8 cellular contexts compared by ENCODE assay signal in genomic region chr6:137904822-137905617, GRCh38. TPM values are rescaled to one million over a fixed set of nuclear protein-coding genes. Genes with fewer than 3 reads are reported as not detected.
A peak's percentile ranks its signal among the peaks of the same experiment; 100 is the strongest.
DNase-seq lines count a peak whose midpoint lies in the region; ATAC-seq and TF ChIP-seq lines count a peak whose summit lies in the region.

No MANE protein-coding gene starts in this region.

- H3K27me3 ChIP-seq in ACC112 (ENCODE audit: insufficient read depth, low read length) (no peaks in the 10 kb centered on the region), trophoblast cell (ENCODE audit: insufficient read depth, low read length) (no peaks in the 10 kb centered on the region), HAP-1 (ENCODE audit: low read depth) (peaks cover 5% of the 10 kb centered on the region)

- no peak overlapping the region for H2BK5ac ChIP-seq in trophoblast cell (ENCODE audit: low read depth, low read length, poor library complexity)

- H3K23ac ChIP-seq in trophoblast cell (ENCODE audit: low read length): no peak overlapping the region

- H4K12ac ChIP-seq in trophoblast cell (ENCODE audit: low read depth, low read length): no peak overlapping the region

- H2AFZ ChIP-seq in ACC112 (ENCODE audit: low read length, unreplicated experiment): peak overlapping the region; percentile 18
- H2AFZ ChIP-seq in trophoblast cell (ENCODE audit: insufficient read depth, low read length, poor library complexity): no peak overlapping the region

- peak overlapping the region; percentile 60 for H2BK120ac ChIP-seq in trophoblast cell (ENCODE audit: insufficient read depth, low read length, poor library complexity)

- peak overlapping the region; percentile 36 for H3K4ac ChIP-seq in trophoblast cell (ENCODE audit: low read depth, low read length)

- peak overlapping the region; percentile 14 for H4K91ac ChIP-seq in trophoblast cell (ENCODE audit: low read depth, low read length)

- intact Hi-C loops in activated T-helper 2 cell treated with anti-CD3 and anti-CD28 coated beads, Interferon-gamma antibody, Interleukin-2, Interleukin-4, amounts not matched to agents 10 μg/mL and 5 μg/mL and 100 μg/mL, durations not matched to agents 14 hours and 24 hours and 36 hours (cut with micrococcal nuclease): loop anchor here (1.0 kb wide), 8 partner anchors 22 to 228 kb away; no protein-coding TSS in a partner anchor

- no peak overlapping the region for H3K4me3 ChIP-seq in ACC112 (ENCODE audit: low read depth, low read length)
- no peak overlapping the region for H3K4me3 ChIP-seq in trophoblast cell (ENCODE audit: low read depth, low read length)
- no peak overlapping the region for H3K4me3 ChIP-seq in HAP-1

- H2BK12ac ChIP-seq in trophoblast cell (ENCODE audit: low read length): no peak overlapping the region

- H3K27ac ChIP-seq in ACC112 (ENCODE audit: low read depth, low read length): no peak overlapping the region
- no peak overlapping the region for H3K27ac ChIP-seq in trophoblast cell (ENCODE audit: low read depth, low read length)

- peaks cover 5% of the 10 kb centered on the region for H3K79me1 ChIP-seq in trophoblast cell (ENCODE audit: low read length)

- TF ChIP-seq CTCF in mesothelial cell of epicardium (IDR thresholded peaks at IDR 0.05; ENCODE audit: unreplicated experiment): no peak
- no peak for TF ChIP-seq CTCF in osteocyte (IDR thresholded peaks at IDR 0.05)

- in situ Hi-C loops in HAP-1 (cut with MboI; ENCODE audit: low sequenced_read_pairs): no loop called here

- no peak overlapping the region for H3K9ac ChIP-seq in trophoblast cell (ENCODE audit: low read length)

- H3K79me2 ChIP-seq in ACC112 (ENCODE audit: control insufficient read depth, insufficient read depth, low read length, unreplicated experiment) (no peaks in the 10 kb centered on the region), trophoblast cell (ENCODE audit: control insufficient read depth, insufficient read depth, low read length, poor library complexity) (no peaks in the 10 kb centered on the region)

- H3K4me3 Mint-ChIP-seq in activated T-helper 2 cell treated with anti-CD3 and anti-CD28 coated beads, Interferon-gamma antibody, Interleukin-2, Interleukin-4, amounts not matched to agents 10 μg/mL and 5 μg/mL and 100 μg/mL, durations not matched to agents 14 hours and 24 hours and 36 hours (ENCODE audit: low read depth): peak overlapping the region; percentile 66
- no peak overlapping the region for H3K4me3 Mint-ChIP-seq in mesothelial cell of epicardium
- no peak overlapping the region for H3K4me3 Mint-ChIP-seq in osteocyte (ENCODE audit: unreplicated experiment)

- no CpG with 5 or more reads among the region's 11 CpGs for WGBS in trophoblast cell (ENCODE audit: extremely low coverage, insufficient coverage, insufficient read length)

- DNase-seq in activated T-helper 2 cell treated with anti-CD3 and anti-CD28 coated beads, Interferon-gamma antibody, Interleukin-2, Interleukin-4, amounts not matched to agents 10 μg/mL and 5 μg/mL and 100 μg/mL, durations not matched to agents 14 hours and 24 hours and 36 hours (ENCODE audit: low spot score): no peak
- peak in 1 of 2 donors; percentile 8 for DNase-seq in trophoblast cell
- DNase-seq in HAP-1 (ENCODE audit: low spot score in 2 of 2): no peak
- no peak for DNase-seq in mesothelial cell of epicardium (ENCODE audit: low spot score in 2 of 2, unreplicated experiment in 2 of 2)
- no peak for DNase-seq in osteocyte (ENCODE audit: extremely low spot score, unreplicated experiment)

- no peak overlapping the region for H3K4me2 ChIP-seq in trophoblast cell (ENCODE audit: low read length)

- H3K27ac Mint-ChIP-seq in activated T-helper 2 cell treated with anti-CD3 and anti-CD28 coated beads, Interferon-gamma antibody, Interleukin-2, Interleukin-4, amounts not matched to agents 10 μg/mL and 5 μg/mL and 100 μg/mL, durations not matched to agents 14 hours and 24 hours and 36 hours: peak overlapping the region; percentile 97
- no peak overlapping the region for H3K27ac Mint-ChIP-seq in mesothelial cell of epicardium
- no peak overlapping the region for H3K27ac Mint-ChIP-seq in osteocyte (ENCODE audit: unreplicated experiment)

- no peaks in the 10 kb centered on the region for H3K36me3 ChIP-seq in ACC112 (ENCODE audit: insufficient read depth, low read length)
- H3K36me3 ChIP-seq in trophoblast cell (ENCODE audit: control insufficient read depth in 1 of 2, insufficient read depth in 2 of 2, low read length in 2 of 2): no peaks in the 10 kb centered on the region
- H3K36me3 ChIP-seq in HAP-1 (replicated peaks): no peaks in the 10 kb centered on the region

- no peak overlapping the region for H4K8ac ChIP-seq in trophoblast cell (ENCODE audit: low read depth, low read length)

- no peak overlapping the region for H2AK5ac ChIP-seq in trophoblast cell (ENCODE audit: low read length)

- H3K9me3 ChIP-seq in trophoblast cell (ENCODE audit: insufficient read depth, low read depth, low read length): no peaks in the 10 kb centered on the region
- H3K9me3 ChIP-seq in HAP-1: no peaks in the 10 kb centered on the region

- no peak overlapping the region for H3K14ac ChIP-seq in trophoblast cell (ENCODE audit: low read length)

- peaks cover 3% of the 10 kb centered on the region for H3K36me3 Mint-ChIP-seq in activated T-helper 2 cell treated with anti-CD3 and anti-CD28 coated beads, Interferon-gamma antibody, Interleukin-2, Interleukin-4, amounts not matched to agents 10 μg/mL and 5 μg/mL and 100 μg/mL, durations not matched to agents 14 hours and 24 hours and 36 hours (ENCODE audit: low read depth)
- H3K36me3 Mint-ChIP-seq in mesothelial cell of epicardium (no peaks in the 10 kb centered on the region), osteocyte (ENCODE audit: unreplicated experiment) (no peaks in the 10 kb centered on the region)

- ATAC-seq in GM19397 (IDR thresholded peaks at IDR 0.05; ENCODE audit: unreplicated experiment) (peak; percentile 37), HG03571 (IDR thresholded peaks at IDR 0.05; ENCODE audit: unreplicated experiment) (peak; percentile 47)

- no peak overlapping the region for H3K18ac ChIP-seq in trophoblast cell (ENCODE audit: low read length)

- peaks cover 3% of the 10 kb centered on the region for H3K9me3 Mint-ChIP-seq in activated T-helper 2 cell treated with anti-CD3 and anti-CD28 coated beads, Interferon-gamma antibody, Interleukin-2, Interleukin-4, amounts not matched to agents 10 μg/mL and 5 μg/mL and 100 μg/mL, durations not matched to agents 14 hours and 24 hours and 36 hours
- H3K9me3 Mint-ChIP-seq in mesothelial cell of epicardium (no peaks in the 10 kb centered on the region), osteocyte (ENCODE audit: unreplicated experiment) (peaks cover 5% of the 10 kb centered on the region)

- no peaks in the 10 kb centered on the region for H3K27me3 Mint-ChIP-seq in activated T-helper 2 cell treated with anti-CD3 and anti-CD28 coated beads, Interferon-gamma antibody, Interleukin-2, Interleukin-4, amounts not matched to agents 10 μg/mL and 5 μg/mL and 100 μg/mL, durations not matched to agents 14 hours and 24 hours and 36 hours (ENCODE audit: low read depth)
- peaks cover 12% of the 10 kb centered on the region for H3K27me3 Mint-ChIP-seq in mesothelial cell of epicardium (ENCODE audit: low read depth)
- H3K27me3 Mint-ChIP-seq in osteocyte (ENCODE audit: unreplicated experiment): no peaks in the 10 kb centered on the region

- H3K4me1 ChIP-seq in ACC112 (ENCODE audit: control insufficient read depth, insufficient read depth, low read length, unreplicated experiment): no peaks in the 10 kb centered on the region
- peaks cover 0 to 5% of the 10 kb centered on the region in 2 experiments for H3K4me1 ChIP-seq in trophoblast cell (ENCODE audit: control insufficient read depth in 1 of 2, insufficient read depth in 2 of 2, low read length in 2 of 2)
- H3K4me1 ChIP-seq in HAP-1: no peaks in the 10 kb centered on the region

- peaks cover 70% of the 10 kb centered on the region for H3K4me1 Mint-ChIP-seq in activated T-helper 2 cell treated with anti-CD3 and anti-CD28 coated beads, Interferon-gamma antibody, Interleukin-2, Interleukin-4, amounts not matched to agents 10 μg/mL and 5 μg/mL and 100 μg/mL, durations not matched to agents 14 hours and 24 hours and 36 hours (ENCODE audit: low read depth)
- H3K4me1 Mint-ChIP-seq in mesothelial cell of epicardium (peaks cover 27% of the 10 kb centered on the region), osteocyte (ENCODE audit: unreplicated experiment) (peaks cover 4% of the 10 kb centered on the region)

RNA-seq across cellular contexts. Expression of gene TNFAIP3, which starts 38.0 kb away (rescaled TPM):
- total RNA-seq in activated T-helper 2 cell treated with anti-CD3 and anti-CD28 coated beads, Interferon-gamma antibody, Interleukin-2, Interleukin-4, amounts not matched to agents 10 μg/mL and 5 μg/mL and 100 μg/mL, durations not matched to agents 14 hours and 24 hours and 36 hours: 250 and 251 TPM in 2 replicates
- polyA plus RNA-seq in trophoblast cell (2013): 59.7 and 64.7 TPM in 2 replicates
- total RNA-seq in mesothelial cell of epicardium: 64.0 to 76.2 TPM (median 68.9 TPM) in 3 replicates
- total RNA-seq in osteocyte: 12.0 and 17.4 TPM in 2 replicates
